29 cellular contexts compared by ENCODE assay signal in genomic region chr6:133833905-133834304, GRCh38. TPM values are rescaled to one million over a fixed set of nuclear protein-coding genes. Genes with fewer than 3 reads are reported as not detected.
DNase-seq lines count a peak whose midpoint lies in the region; ATAC-seq, FAIRE-seq and TF ChIP-seq lines count a peak whose summit lies in the region.
"Had no signal": no experiment of that assay in that cellular context is flagged by ENCODE, and none has a peak within 500 bp of the region (broad histone marks: within the 10 kb centered on the region; RNA-seq: fewer than 3 reads in every experiment).

No MANE protein-coding gene starts in this region.

- no peaks in the 10 kb centered on the region for H3K36me3 Mint-ChIP-seq in mesothelial cell of epicardium
- H3K36me3 Mint-ChIP-seq: CD4-positive, CD25-positive, alpha-beta regulatory T cell; naive thymus-derived CD8-positive, alpha-beta T cell; stimulated activated effector memory CD8-positive, alpha-beta T cell treated with anti-CD3 and anti-CD28 coated beads, Interleukin-12 subunit alpha, Interleukin-12 subunit beta, amount 100 ng/mL, for 72 hours had no signal

- WGBS in K562 (ENCODE audit: insufficient coverage, low coverage, missing lambda C conversion rate) = 0% methylated on average over 2 of the region's 2 CpGs

- H3K79me2 ChIP-seq in ACC112 (ENCODE audit: control insufficient read depth, insufficient read depth, low read length, unreplicated experiment) (no peaks in the 10 kb centered on the region), K562 (ENCODE audit: control insufficient read depth, insufficient read depth, low read length) (no peaks in the 10 kb centered on the region)
- H3K79me2 ChIP-seq: parathyroid adenoma had no signal

- POLR2A ChIA-PET in K562 (lab: Yijun Ruan, JAX) = interaction anchor here (0.6 kb wide), 1 partner anchor 941 kb away, joined by 3 read pairs; no protein-coding TSS in a partner anchor

- H3K9me3 Mint-ChIP-seq in mesothelial cell of epicardium = no peaks in the 10 kb centered on the region
- H3K9me3 Mint-ChIP-seq: activated CD8-positive, alpha-beta T cell treated with anti-CD3 and anti-CD28 coated beads for 36 hours; CD4-positive, CD25-positive, alpha-beta regulatory T cell; naive thymus-derived CD8-positive, alpha-beta T cell; stimulated activated effector memory CD8-positive, alpha-beta T cell treated with anti-CD3 and anti-CD28 coated beads, Interleukin-12 subunit alpha, Interleukin-12 subunit beta, amount 100 ng/mL, for 72 hours had no signal

- no peak overlapping the region for H3K9ac ChIP-seq in K562 (ENCODE audit: insufficient read depth in 1 of 2, low read depth in 2 of 2, low read length in 2 of 2)
- H3K9ac ChIP-seq: parathyroid adenoma had no signal

- FAIRE-seq in K562 (lab: Jason Lieb, UNC) = no peak
- FAIRE-seq: endothelial cell of umbilical vein, GM12878, keratinocyte had no signal

- ATAC-seq in K562 (no peak), GM21423 (IDR thresholded peaks at IDR 0.05; ENCODE audit: unreplicated experiment) (no peak), HG03095 (IDR thresholded peaks at IDR 0.05; ENCODE audit: unreplicated experiment) (no peak)
- ATAC-seq: activated CD8-positive, alpha-beta T cell treated with anti-CD3 and anti-CD28 coated beads for 36 hours; foreskin keratinocyte; GM12878; naive thymus-derived CD8-positive, alpha-beta T cell; stimulated activated effector memory CD8-positive, alpha-beta T cell treated with anti-CD3 and anti-CD28 coated beads, Interleukin-12 subunit alpha, Interleukin-12 subunit beta, amount 100 ng/mL, for 72 hours had no signal

- H3K4me3 Mint-ChIP-seq in mesothelial cell of epicardium = no peak overlapping the region
- H3K4me3 Mint-ChIP-seq: activated CD8-positive, alpha-beta T cell treated with anti-CD3 and anti-CD28 coated beads for 36 hours; CD4-positive, CD25-positive, alpha-beta regulatory T cell; naive thymus-derived CD8-positive, alpha-beta T cell; stimulated activated effector memory CD8-positive, alpha-beta T cell treated with anti-CD3 and anti-CD28 coated beads, Interleukin-12 subunit alpha, Interleukin-12 subunit beta, amount 100 ng/mL, for 72 hours had no signal

- peaks cover 7% of the 10 kb centered on the region for H3K27me3 Mint-ChIP-seq in mesothelial cell of epicardium (ENCODE audit: low read depth)
- H3K27me3 Mint-ChIP-seq: CD4-positive, CD25-positive, alpha-beta regulatory T cell had no signal

- peaks cover 17% of the 10 kb centered on the region for H3K4me1 Mint-ChIP-seq in mesothelial cell of epicardium

- BruUV-seq in K562 (replicated peaks; lab: Mats Ljungman, UMichigan) = no TSS peak

- H3K4me1 ChIP-seq in ACC112 (ENCODE audit: control insufficient read depth, insufficient read depth, low read length, unreplicated experiment) (peaks cover 10% of the 10 kb centered on the region), K562 (replicated peaks in 1 of 2; ENCODE audit: control insufficient read depth in 2 of 2, insufficient read depth in 2 of 2, low read length in 2 of 2) (peaks cover 0 to 5% of the 10 kb centered on the region in 2 experiments; a peak in 2 of 5 replicates)
- H3K4me1 ChIP-seq: adrenal gland, breast epithelium, foreskin keratinocyte, HAP-1, parathyroid adenoma had no signal

- H3K9me3 ChIP-seq in MG63 (no peaks in the 10 kb centered on the region), K562 (replicated peaks; ENCODE audit: control insufficient read depth, insufficient read depth, low read depth, low read length) (no peaks in the 10 kb centered on the region)
- H3K9me3 ChIP-seq: adrenal gland, breast epithelium, HAP-1, suprapubic skin had no signal

- TF ChIP-seq RAD21 in K562 (CRISPR knock-in tag; conservative IDR thresholded peaks at IDR 0.05 in 1 of 2, IDR thresholded peaks at IDR 0.05 in 1 of 2) = no peak

- CTCF ChIA-PET in K562 (lab: Yijun Ruan, JAX; ENCODE audit: low intra/inter-chr PET ratio) = no interaction called here

- H2AFZ ChIP-seq in ACC112 (ENCODE audit: low read length, unreplicated experiment) = peak overlapping the region; percentile 52
- H2AFZ ChIP-seq in K562 (ENCODE audit: low read depth, low read length) = no peak overlapping the region
- H2AFZ ChIP-seq: parathyroid adenoma had no signal

- in situ Hi-C loops in K562 (cut with MboI) = no loop called here

- H3K27ac ChIP-seq in ACC112 (ENCODE audit: low read depth, low read length) (no peak overlapping the region), K562 (ENCODE audit: extremely low read depth, low read depth, low read length) (no peak overlapping the region)
- H3K27ac ChIP-seq: adrenal gland, breast epithelium, foreskin keratinocyte, parathyroid adenoma, suprapubic skin had no signal

- no peak for TF ChIP-seq POLR2A in K562 (conservative IDR thresholded peaks at IDR 0.05)

- DNase-seq in MG63 = peak; percentile 13
- no peak for DNase-seq in K562 (ENCODE audit: extremely low read depth in 1 of 4, low spot score in 3 of 4)
- no peak for DNase-seq in mesothelial cell of epicardium (ENCODE audit: low spot score in 2 of 2, unreplicated experiment in 2 of 2)
- DNase-seq in iPS-NIHi7 (ENCODE audit: extremely low spot score) = no peak
- no peak for DNase-seq in NCI-H1436 (lab: John Stamatoyannopoulos, UW)
- DNase-seq: activated CD4-positive, CD25-positive, alpha-beta regulatory T cell; activated CD8-positive, alpha-beta T cell treated with anti-CD3 and anti-CD28 coated beads for 36 hours; activated gamma-delta T cell treated with Interleukin-2 at 50 U/mL for 16 hours; CD4-positive, CD25-positive, alpha-beta regulatory T cell; dermis blood vessel endothelial cell; foreskin keratinocyte; hypothalamus; naive thymus-derived CD8-positive, alpha-beta T cell; NCI-H1694; NCI-H226; RPMI8226; T1000 had no signal

- intact Hi-C loops in K562 (cut with micrococcal nuclease) = no loop called here

- peak overlapping the region; percentile 1 for H3K27ac Mint-ChIP-seq in mesothelial cell of epicardium
- H3K27ac Mint-ChIP-seq: activated CD8-positive, alpha-beta T cell treated with anti-CD3 and anti-CD28 coated beads for 36 hours; naive thymus-derived CD8-positive, alpha-beta T cell; stimulated activated effector memory CD8-positive, alpha-beta T cell treated with anti-CD3 and anti-CD28 coated beads, Interleukin-12 subunit alpha, Interleukin-12 subunit beta, amount 100 ng/mL, for 72 hours had no signal

- H3K4me3 ChIP-seq in ACC112 (ENCODE audit: low read depth, low read length) = no peak overlapping the region
- no peak overlapping the region for H3K4me3 ChIP-seq in MG63
- no peak overlapping the region for H3K4me3 ChIP-seq in K562
- H3K4me3 ChIP-seq: adrenal gland, breast epithelium, GM12878, HAP-1, suprapubic skin had no signal

- TF ChIP-seq CTCF in K562 (IDR thresholded peaks at IDR 0.05 in 2 of 3, conservative IDR thresholded peaks at IDR 0.05 in 1 of 3; ENCODE audit: insufficient read depth in 2 of 3, low read depth in 1 of 3, low read length in 3 of 3) = no peak
- no peak for TF ChIP-seq CTCF in mesothelial cell of epicardium (IDR thresholded peaks at IDR 0.05; ENCODE audit: unreplicated experiment)

- TF ChIP-seq EP300 in K562 (IDR thresholded peaks at IDR 0.05; ENCODE audit: low read length) = no peak

- no peaks in the 10 kb centered on the region for H3K27me3 ChIP-seq in ACC112 (ENCODE audit: insufficient read depth, low read length)
- H3K27me3 ChIP-seq in MG63 = no peaks in the 10 kb centered on the region
- H3K27me3 ChIP-seq in K562 (ENCODE audit: control insufficient read depth in 2 of 2, insufficient read depth in 2 of 2, low read length in 2 of 2) = no peaks in the 10 kb centered on the region; a peak in 2 of 5 replicates
- H3K27me3 ChIP-seq: adrenal gland, breast epithelium had no signal

- no peaks in the 10 kb centered on the region for H4K20me1 ChIP-seq in K562 (replicated peaks; ENCODE audit: control insufficient read depth, insufficient read depth, low read length)

- H3K9me1 ChIP-seq in K562 (ENCODE audit: control insufficient read depth, insufficient read depth, low read length) = no peaks in the 10 kb centered on the region

- H3K4me2 ChIP-seq in K562 (ENCODE audit: insufficient read depth, low read length) = no peak overlapping the region

- H3K36me3 ChIP-seq in ACC112 (ENCODE audit: insufficient read depth, low read length) (no peaks in the 10 kb centered on the region), MG63 (no peaks in the 10 kb centered on the region), K562 (ENCODE audit: control insufficient read depth, insufficient read depth, low read length) (no peaks in the 10 kb centered on the region)
- H3K36me3 ChIP-seq: adrenal gland, breast epithelium, HAP-1, suprapubic skin had no signal

TF ChIP-seq in K562, 482 proteins besides CTCF, POLR2A, EP300 and RAD21:
- TF ChIP-seq FOSL1 (tag; conservative IDR thresholded peaks at IDR 0.05) (no peak), SMAD1 (IDR thresholded peaks at IDR 0.05; ENCODE audit: low read depth, low read length, partially characterized antibody) (no peak), JUNB (CRISPR knock-in tag; conservative IDR thresholded peaks at IDR 0.05) (no peak), NFIC (IDR thresholded peaks at IDR 0.05) (peak; percentile 42; the same call in 1 of the 2 replicates)

RNA-seq across cellular contexts. Expression of gene TCF21, which starts 55.0 kb away (rescaled TPM):
- total RNA-seq in MG63 (2014; rRNA removed; shearing (Covaris generic); ENCODE audit: low replicate concordance) = 20.4 and 33.2 TPM in 2 replicates
- not detected in 2 replicates for total RNA-seq in K562 (2011; cell fraction: chromatin; rRNA removed; ENCODE audit: low replicate concordance)
- not detected in 2 replicates for total RNA-seq in K562 (2011; cell fraction: nucleolus; rRNA removed)
- total RNA-seq in K562 (2011; cell fraction: nucleoplasm; rRNA removed) = not detected in 2 replicates
- not detected in 2 replicates for total RNA-seq in K562 (2014; rRNA removed)
- total RNA-seq in K562 (2014; rRNA removed; fragmentation: Illumina TruSeq; extraction: Trizol) = not detected in 2 replicates
- not detected in 2 replicates for total RNA-seq in K562 (2015; rRNA removed; fragmentation: Illumina TruSeq; extraction: Trizol)
- total RNA-seq in K562 (2021) = not detected in 2 replicates
- polyA plus RNA-seq in K562 (2011; rRNA removed) = not detected in 2 replicates
- polyA plus RNA-seq in K562 (2011; cell fraction: cytosol; rRNA removed) = not detected in 2 replicates
- polyA plus RNA-seq in K562 (2011; cell fraction: nucleus; rRNA removed) = not detected in 2 replicates
- polyA plus RNA-seq in K562 (2012) = not detected in 2 replicates
- polyA plus RNA-seq in K562 (2014; fragmentation: Illumina TruSeq; extraction: Trizol) = not detected in 2 replicates
- polyA plus RNA-seq in K562 (2014; fragmentation: Nextera tagmentation; extraction: Ambion mirVana) = not detected
- polyA plus RNA-seq in K562 (2014; rRNA removed) = not detected in 2 replicates
- polyA minus RNA-seq in K562 (2011; rRNA and poly(A)+ RNA removed) = not detected in 2 replicates
- polyA minus RNA-seq in K562 (2011; cell fraction: cytosol; rRNA and poly(A)+ RNA removed) = not detected in 2 replicates
- polyA minus RNA-seq in K562 (2011; cell fraction: nucleus; rRNA and poly(A)+ RNA removed) = not detected in 2 replicates
- total RNA-seq in mesothelial cell of epicardium = 4.7 to 5.3 TPM (median 5.0 TPM) in 3 replicates
- total RNA-seq: activated CD8-positive, alpha-beta T cell treated with anti-CD3 and anti-CD28 coated beads for 36 hours; CD4-positive, CD25-positive, alpha-beta regulatory T cell; dermis blood vessel endothelial cell; endothelial cell of umbilical vein; foreskin keratinocyte; naive thymus-derived CD8-positive, alpha-beta T cell; suprapubic skin had no signal
- polyA plus RNA-seq: CD4-positive, CD25-positive, alpha-beta regulatory T cell; endothelial cell of umbilical vein; foreskin keratinocyte; GM12878; keratinocyte; naive thymus-derived CD8-positive, alpha-beta T cell had no signal
